In genomic region chr7:73429218-73429617, GRCh38 we compare ENCODE assay signal across 9 cellular contexts. TPM values are rescaled to one million over a fixed set of nuclear protein-coding genes. Genes with fewer than 3 reads are reported as not detected.
A peak's percentile ranks its signal among the peaks of the same experiment; 100 is the strongest.
DNase-seq lines count a peak whose midpoint lies in the region.
"Had no signal": no experiment of that assay in that cellular context is flagged by ENCODE, and none has a peak within 500 bp of the region (broad histone marks: within the 10 kb centered on the region; RNA-seq: fewer than 3 reads in every experiment).

No MANE protein-coding gene starts in this region.

- no peak overlapping the region for H3K14ac ChIP-seq in mesenchymal stem cell (ENCODE audit: low read length in 2 of 2)

- no peaks in the 10 kb centered on the region for H3K9me2 ChIP-seq in GM23248 (ENCODE audit: insufficient read depth)

- H3K56ac ChIP-seq in mesendoderm (ENCODE audit: low read length) = no peak overlapping the region

- H4K8ac ChIP-seq in mesendoderm (ENCODE audit: low read depth, low read length) (no peak overlapping the region), mesenchymal stem cell (ENCODE audit: low read length) (no peak overlapping the region)

- H2AK5ac ChIP-seq in mesendoderm (ENCODE audit: low read length) = no peak overlapping the region
- H2AK5ac ChIP-seq in mesenchymal stem cell (ENCODE audit: low read length, severe bottlenecking) = no peak overlapping the region

- no peaks in the 10 kb centered on the region for H3F3A ChIP-seq in GM23248 (ENCODE audit: insufficient read depth)

- H3K4me1 ChIP-seq in GM23248 (ENCODE audit: insufficient read depth) = no peaks in the 10 kb centered on the region
- no peaks in the 10 kb centered on the region for H3K4me1 ChIP-seq in mesendoderm (ENCODE audit: control insufficient read depth, low read depth, low read length)
- H3K4me1 ChIP-seq in mesenchymal stem cell (ENCODE audit: control insufficient read depth, insufficient read depth, low read depth, low read length) = peaks cover 5% of the 10 kb centered on the region

- H2BK5ac ChIP-seq in mesendoderm (ENCODE audit: low read length) = no peak overlapping the region
- H2BK5ac ChIP-seq in mesenchymal stem cell (ENCODE audit: low read depth, low read length, poor library complexity, severe bottlenecking) = no peak overlapping the region

- H3K79me2 ChIP-seq in GM23248 (ENCODE audit: insufficient read depth) (no peaks in the 10 kb centered on the region), mesendoderm (ENCODE audit: control insufficient read depth, insufficient read depth, low read length) (no peaks in the 10 kb centered on the region)

- H3K18ac ChIP-seq in mesendoderm (ENCODE audit: low read length) (no peak overlapping the region), mesenchymal stem cell (ENCODE audit: low read depth in 1 of 2, low read length in 2 of 2) (no peak overlapping the region)

- H3K27me3 ChIP-seq in GM23248 (replicated peaks; ENCODE audit: insufficient read depth) = no peaks in the 10 kb centered on the region
- H3K27me3 ChIP-seq in mesendoderm (ENCODE audit: insufficient read depth, low read length, poor library complexity) = no peaks in the 10 kb centered on the region
- H3K27me3 ChIP-seq in mesenchymal stem cell (ENCODE audit: control insufficient read depth in 1 of 2, insufficient read depth in 1 of 2, low read length in 2 of 2) = peaks cover 0 to 35% of the 10 kb centered on the region in 2 experiments

- no peaks in the 10 kb centered on the region for H3K36me3 ChIP-seq in GM23248 (ENCODE audit: low read depth)
- H3K36me3 ChIP-seq in mesendoderm (ENCODE audit: control insufficient read depth, insufficient read depth, low read length) = no peaks in the 10 kb centered on the region
- peaks cover 0 to 2% of the 10 kb centered on the region in 2 experiments for H3K36me3 ChIP-seq in mesenchymal stem cell (ENCODE audit: control insufficient read depth in 1 of 2, insufficient read depth in 2 of 2, low read depth in 1 of 2, low read length in 2 of 2)

- H3K27ac ChIP-seq in GM23248 (no peak overlapping the region), mesendoderm (ENCODE audit: low read depth, low read length) (no peak overlapping the region), mesenchymal stem cell (ENCODE audit: low read length, poor library complexity, severe bottlenecking) (no peak overlapping the region)

- H2BK15ac ChIP-seq in mesendoderm (replicated peaks; ENCODE audit: low read depth) (no peak overlapping the region), mesenchymal stem cell (ENCODE audit: low read depth, poor library complexity, severe bottlenecking) (no peak overlapping the region)

- DNase-seq in GM23248 (peak; percentile 33), NCI-H1930 (lab: John Stamatoyannopoulos, UW) (peak; percentile 77 to 82), SK-N-DZ (ENCODE audit: low spot score) (peak; percentile 79), mesendoderm (peak; percentile 61), mesenchymal stem cell (no peak), GF-D8 (lab: John Stamatoyannopoulos, UW) (no peak), mucosa of gallbladder (ENCODE audit: low spot score) (no peak)
- no peak for DNase-seq in stimulated activated CD8-positive, alpha-beta memory T cell treated with anti-CD3 and anti-CD28 coated beads, Interleukin-4, amount 100 ng/mL, for 48 hours
- DNase-seq: CD4-positive, alpha-beta T cell had no signal

- H3K79me1 ChIP-seq in mesendoderm (ENCODE audit: low read length) (no peaks in the 10 kb centered on the region), mesenchymal stem cell (replicated peaks; ENCODE audit: low read length, poor library complexity, severe bottlenecking) (no peaks in the 10 kb centered on the region)

- H3K9me3 ChIP-seq in GM23248 (ENCODE audit: low read depth) (no peaks in the 10 kb centered on the region), mesenchymal stem cell (ENCODE audit: control insufficient read depth, low read length) (no peaks in the 10 kb centered on the region)

- H2BK120ac ChIP-seq in mesendoderm (ENCODE audit: low read depth, low read length) = no peak overlapping the region
- H2BK120ac ChIP-seq in mesenchymal stem cell (ENCODE audit: low read depth, low read length) = no peak overlapping the region

- H3K4me2 ChIP-seq in GM23248 (ENCODE audit: unreplicated experiment) (no peak overlapping the region), mesendoderm (ENCODE audit: low read length) (no peak overlapping the region), mesenchymal stem cell (ENCODE audit: low read length, poor library complexity, severe bottlenecking) (no peak overlapping the region)

- H2BK12ac ChIP-seq in mesenchymal stem cell (ENCODE audit: low read length in 2 of 2) = no peak overlapping the region

- no peaks in the 10 kb centered on the region for H4K20me1 ChIP-seq in GM23248 (ENCODE audit: insufficient read depth)

- H4K5ac ChIP-seq in mesendoderm (ENCODE audit: low read length) = no peak overlapping the region

- in situ Hi-C loops in GM23248 (cut with MboI) = no loop called here

- H3K9ac ChIP-seq in GM23248 = no peak overlapping the region
- no peak overlapping the region for H3K9ac ChIP-seq in mesendoderm (ENCODE audit: low read length)
- H3K9ac ChIP-seq in mesenchymal stem cell (ENCODE audit: low read length) = no peak overlapping the region

- no peak overlapping the region for H3K4ac ChIP-seq in mesendoderm (ENCODE audit: low read depth, low read length)
- no peak overlapping the region for H3K4ac ChIP-seq in mesenchymal stem cell (ENCODE audit: low read depth in 1 of 2, low read length in 2 of 2)

- H2AFZ ChIP-seq in GM23248 = no peak overlapping the region
- H2AFZ ChIP-seq in mesenchymal stem cell (ENCODE audit: low read depth, low read length) = no peak overlapping the region

- H3K23ac ChIP-seq in mesendoderm (ENCODE audit: low read length) (no peak overlapping the region), mesenchymal stem cell (ENCODE audit: low read length in 2 of 2) (no peak overlapping the region)

- no peak overlapping the region for H4K91ac ChIP-seq in mesenchymal stem cell (ENCODE audit: low read length)

- H3K4me3 ChIP-seq in GM23248 (no peak overlapping the region), mesendoderm (ENCODE audit: low read length) (no peak overlapping the region), mesenchymal stem cell (ENCODE audit: insufficient read depth in 1 of 2, low read depth in 1 of 2, low read length in 2 of 2) (no peak overlapping the region)

- WGBS in GM23248 (ENCODE audit: low coverage in 1 of 2, low lambda C conversion rate in 2 of 2, missing lambda C conversion rate in 2 of 2), 2 experiments = 0 to 18% methylated on average over 5 to 16 of the region's 18 CpGs
- no CpG with 5 or more reads among the region's 18 CpGs for WGBS in mesendoderm (ENCODE audit: extremely low coverage, insufficient coverage, low lambda C conversion rate)
- WGBS in mesenchymal stem cell = 43% methylated on average over 17 of the region's 18 CpGs

RNA-seq across cellular contexts. Expression of gene FZD9, which starts 4.4 kb away (rescaled TPM):
- total RNA-seq in GM23248 (2014; rRNA removed; shearing (Covaris generic)) = 0.32 TPM in 1 of 2 replicates, not detected in the other
- 0.13 and 0.38 TPM in 2 replicates for polyA plus RNA-seq in GM23248 (2016; fragmentation: Nextera tagmentation; extraction: Ambion mirVana)
- polyA plus RNA-seq in SK-N-DZ (2014; cell fraction: cytosol; rRNA removed) = 0.05 and 0.51 TPM in 2 replicates
- 0.29 and 0.73 TPM in 2 replicates for polyA plus RNA-seq in SK-N-DZ (2014; cell fraction: nucleus; rRNA removed)
- polyA plus RNA-seq in mesendoderm (2013, experiment 1 of 2) = 1.3 TPM
- 1.1 TPM for polyA plus RNA-seq in mesendoderm (2013, experiment 2 of 2)
- polyA plus RNA-seq in mesenchymal stem cell (2013, experiment 1 of 2) = 0.87 TPM
- 0.68 TPM for polyA plus RNA-seq in mesenchymal stem cell (2013, experiment 2 of 2)
- total RNA-seq in mucosa of gallbladder = 0.29 TPM
- total RNA-seq: CD4-positive, alpha-beta T cell had no signal

Comparison
In these comparisons a context has a peak if more than half of its experiments do, and no peak if none do; other contexts are left out.
1. DNase-seq: peak in GM23248 (single experiment), NCI-H1930 (2 of 2), SK-N-DZ (single experiment) and mesendoderm (single experiment); none in mesenchymal stem cell (single experiment), GF-D8 (single experiment), stimulated activated CD8-positive, alpha-beta memory T cell treated with anti-CD3 and anti-CD28 coated beads, Interleukin-4, amount 100 ng/mL, for 48 hours (single experiment) and mucosa of gallbladder (single experiment).